ENCODE assay signal across 23 cellular contexts in the genomic region with DNA sequence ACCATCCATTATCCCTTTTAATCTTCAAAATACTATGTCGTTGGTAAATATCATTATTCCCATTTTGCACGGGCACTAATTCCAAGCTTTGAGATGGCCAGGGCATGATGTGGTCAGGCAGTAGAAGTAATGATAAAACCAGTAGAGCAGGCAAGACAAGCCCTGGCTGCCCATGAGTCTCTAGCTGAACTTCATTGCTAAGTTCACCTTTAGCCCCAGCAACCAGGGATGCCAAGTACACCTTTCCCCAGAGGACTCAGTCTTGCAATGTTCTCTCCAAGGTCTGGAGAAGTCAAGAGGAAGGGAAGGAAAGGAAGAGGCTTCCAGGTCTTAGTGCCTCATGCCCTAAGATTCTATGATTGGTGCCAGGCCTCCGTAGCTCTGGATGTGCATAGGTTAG.
"Had no signal": no experiment of that assay in that cellular context is flagged by ENCODE, and none has a peak within 500 bp of the region (broad histone marks: within the 10 kb centered on the region; RNA-seq: fewer than 3 reads in every experiment).

No MANE protein-coding gene starts in this region.

- H3K27ac Mint-ChIP-seq: dendritic cell treated with granulocyte-macrophage colony-stimulating factor and Interleukin-4, amounts not matched to agents 40 ng/mL and 50 ng/mL, for 4 days; effector memory CD8-positive, alpha-beta T cell had no signal

- H3K36me3 ChIP-seq: colonic mucosa, esophagus muscularis mucosa, gastroesophageal sphincter, heart left ventricle, left lung, lower lobe of right lung had no signal

- FAIRE-seq: endothelial cell of umbilical vein, frontal cortex, kidney had no signal

- DNase-seq: colonic mucosa; cortex of kidney; effector CD8-positive, alpha-beta T cell; effector memory CD8-positive, alpha-beta T cell; foreskin keratinocyte; heart left ventricle; hypothalamus; immature natural killer cell; islet precursor cell; kidney; kidney glomerular epithelial cell; left lung; left ventricle myocardium superior; lower lobe of right lung; mesenchymal stem cell; midbrain; naive thymus-derived CD4-positive, alpha-beta T cell had no signal

- H3K4me1 Mint-ChIP-seq: immature natural killer cell; naive thymus-derived CD4-positive, alpha-beta T cell had no signal

- ATAC-seq: effector memory CD8-positive, alpha-beta T cell; foreskin keratinocyte; gastroesophageal sphincter; heart left ventricle; left lung; left ventricle myocardium superior; lower lobe of right lung; naive thymus-derived CD4-positive, alpha-beta T cell had no signal

- H3K9me3 Mint-ChIP-seq: dendritic cell treated with granulocyte-macrophage colony-stimulating factor and Interleukin-4, amounts not matched to agents 40 ng/mL and 50 ng/mL, for 4 days; effector memory CD8-positive, alpha-beta T cell; immature natural killer cell; naive thymus-derived CD4-positive, alpha-beta T cell had no signal

- H3K4me3 Mint-ChIP-seq: dendritic cell treated with granulocyte-macrophage colony-stimulating factor and Interleukin-4, amounts not matched to agents 40 ng/mL and 50 ng/mL, for 4 days; effector memory CD8-positive, alpha-beta T cell; immature natural killer cell; naive thymus-derived CD4-positive, alpha-beta T cell had no signal

- H3K4me3 ChIP-seq: colonic mucosa, esophagus muscularis mucosa, gastroesophageal sphincter, heart left ventricle, hepatocyte, left lung, lower lobe of right lung had no signal

- H3K27me3 ChIP-seq: colonic mucosa, esophagus muscularis mucosa, foreskin keratinocyte, gastroesophageal sphincter, heart left ventricle, hepatocyte, left lung had no signal
